1 cellular context compared by ENCODE assay signal in the genomic region with DNA sequence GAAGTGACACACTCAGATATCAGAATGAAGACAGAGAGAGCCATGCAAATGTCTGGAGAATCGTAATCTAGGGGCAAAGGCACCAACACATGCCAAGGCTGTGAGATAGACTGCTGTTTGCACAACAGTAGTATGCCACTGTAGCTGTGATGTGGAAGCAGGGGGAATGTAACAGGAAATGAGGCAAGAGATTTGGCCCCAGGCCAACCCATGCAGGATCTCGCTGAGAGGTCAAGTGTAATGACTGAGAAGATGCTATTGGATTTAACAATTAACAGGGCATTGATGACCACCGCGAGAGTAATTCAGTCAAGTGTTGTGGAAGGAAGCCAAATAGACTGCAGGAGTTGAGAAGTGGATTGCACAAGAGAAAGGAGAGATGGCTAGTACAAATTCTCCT.
TF ChIP-seq lines count a peak whose summit lies in the region.

No MANE protein-coding gene starts in this region.

TF ChIP-seq in WTC11, 78 proteins besides CTCF, POLR2A, EP300 and RAD21 (continued from another document):
- TF ChIP-seq, protein P1, sequence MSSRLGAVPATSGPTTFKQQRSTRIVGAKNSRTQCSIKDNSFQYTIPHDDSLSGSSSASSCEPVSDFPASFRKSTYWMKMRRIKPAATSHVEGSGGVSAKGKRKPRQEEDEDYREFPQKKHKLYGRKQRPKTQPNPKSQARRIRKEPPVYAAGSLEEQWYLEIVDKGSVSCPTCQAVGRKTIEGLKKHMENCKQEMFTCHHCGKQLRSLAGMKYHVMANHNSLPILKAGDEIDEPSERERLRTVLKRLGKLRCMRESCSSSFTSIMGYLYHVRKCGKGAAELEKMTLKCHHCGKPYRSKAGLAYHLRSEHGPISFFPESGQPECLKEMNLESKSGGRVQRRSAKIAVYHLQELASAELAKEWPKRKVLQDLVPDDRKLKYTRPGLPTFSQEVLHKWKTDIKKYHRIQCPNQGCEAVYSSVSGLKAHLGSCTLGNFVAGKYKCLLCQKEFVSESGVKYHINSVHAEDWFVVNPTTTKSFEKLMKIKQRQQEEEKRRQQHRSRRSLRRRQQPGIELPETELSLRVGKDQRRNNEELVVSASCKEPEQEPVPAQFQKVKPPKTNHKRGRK (CRISPR knock-in tag; IDR thresholded peaks at IDR 0.05; ENCODE audit: borderline replicate concordance): no peak
- TF ChIP-seq FOXJ3 (CRISPR knock-in tag; IDR thresholded peaks at IDR 0.05; ENCODE audit: borderline replicate concordance) (no peak), SP1 (CRISPR knock-in tag; conservative IDR thresholded peaks at IDR 0.05) (no peak), ETV6 (CRISPR knock-in tag; IDR thresholded peaks at IDR 0.05) (no peak), KAT7 (CRISPR knock-in tag; IDR thresholded peaks at IDR 0.05; ENCODE audit: borderline replicate concordance) (no peak)
- TF ChIP-seq, protein P2, sequence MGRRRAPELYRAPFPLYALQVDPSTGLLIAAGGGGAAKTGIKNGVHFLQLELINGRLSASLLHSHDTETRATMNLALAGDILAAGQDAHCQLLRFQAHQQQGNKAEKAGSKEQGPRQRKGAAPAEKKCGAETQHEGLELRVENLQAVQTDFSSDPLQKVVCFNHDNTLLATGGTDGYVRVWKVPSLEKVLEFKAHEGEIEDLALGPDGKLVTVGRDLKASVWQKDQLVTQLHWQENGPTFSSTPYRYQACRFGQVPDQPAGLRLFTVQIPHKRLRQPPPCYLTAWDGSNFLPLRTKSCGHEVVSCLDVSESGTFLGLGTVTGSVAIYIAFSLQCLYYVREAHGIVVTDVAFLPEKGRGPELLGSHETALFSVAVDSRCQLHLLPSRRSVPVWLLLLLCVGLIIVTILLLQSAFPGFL (CRISPR knock-in tag; IDR thresholded peaks at IDR 0.05; ENCODE audit: borderline replicate concordance): no peak
- TF ChIP-seq, protein P3, sequence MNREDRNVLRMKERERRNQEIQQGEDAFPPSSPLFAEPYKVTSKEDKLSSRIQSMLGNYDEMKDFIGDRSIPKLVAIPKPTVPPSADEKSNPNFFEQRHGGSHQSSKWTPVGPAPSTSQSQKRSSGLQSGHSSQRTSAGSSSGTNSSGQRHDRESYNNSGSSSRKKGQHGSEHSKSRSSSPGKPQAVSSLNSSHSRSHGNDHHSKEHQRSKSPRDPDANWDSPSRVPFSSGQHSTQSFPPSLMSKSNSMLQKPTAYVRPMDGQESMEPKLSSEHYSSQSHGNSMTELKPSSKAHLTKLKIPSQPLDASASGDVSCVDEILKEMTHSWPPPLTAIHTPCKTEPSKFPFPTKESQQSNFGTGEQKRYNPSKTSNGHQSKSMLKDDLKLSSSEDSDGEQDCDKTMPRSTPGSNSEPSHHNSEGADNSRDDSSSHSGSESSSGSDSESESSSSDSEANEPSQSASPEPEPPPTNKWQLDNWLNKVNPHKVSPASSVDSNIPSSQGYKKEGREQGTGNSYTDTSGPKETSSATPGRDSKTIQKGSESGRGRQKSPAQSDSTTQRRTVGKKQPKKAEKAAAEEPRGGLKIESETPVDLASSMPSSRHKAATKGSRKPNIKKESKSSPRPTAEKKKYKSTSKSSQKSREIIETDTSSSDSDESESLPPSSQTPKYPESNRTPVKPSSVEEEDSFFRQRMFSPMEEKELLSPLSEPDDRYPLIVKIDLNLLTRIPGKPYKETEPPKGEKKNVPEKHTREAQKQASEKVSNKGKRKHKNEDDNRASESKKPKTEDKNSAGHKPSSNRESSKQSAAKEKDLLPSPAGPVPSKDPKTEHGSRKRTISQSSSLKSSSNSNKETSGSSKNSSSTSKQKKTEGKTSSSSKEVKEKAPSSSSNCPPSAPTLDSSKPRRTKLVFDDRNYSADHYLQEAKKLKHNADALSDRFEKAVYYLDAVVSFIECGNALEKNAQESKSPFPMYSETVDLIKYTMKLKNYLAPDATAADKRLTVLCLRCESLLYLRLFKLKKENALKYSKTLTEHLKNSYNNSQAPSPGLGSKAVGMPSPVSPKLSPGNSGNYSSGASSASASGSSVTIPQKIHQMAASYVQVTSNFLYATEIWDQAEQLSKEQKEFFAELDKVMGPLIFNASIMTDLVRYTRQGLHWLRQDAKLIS (CRISPR knock-in tag; IDR thresholded peaks at IDR 0.05; ENCODE audit: borderline replicate concordance): no peak
- TF ChIP-seq, protein P4, sequence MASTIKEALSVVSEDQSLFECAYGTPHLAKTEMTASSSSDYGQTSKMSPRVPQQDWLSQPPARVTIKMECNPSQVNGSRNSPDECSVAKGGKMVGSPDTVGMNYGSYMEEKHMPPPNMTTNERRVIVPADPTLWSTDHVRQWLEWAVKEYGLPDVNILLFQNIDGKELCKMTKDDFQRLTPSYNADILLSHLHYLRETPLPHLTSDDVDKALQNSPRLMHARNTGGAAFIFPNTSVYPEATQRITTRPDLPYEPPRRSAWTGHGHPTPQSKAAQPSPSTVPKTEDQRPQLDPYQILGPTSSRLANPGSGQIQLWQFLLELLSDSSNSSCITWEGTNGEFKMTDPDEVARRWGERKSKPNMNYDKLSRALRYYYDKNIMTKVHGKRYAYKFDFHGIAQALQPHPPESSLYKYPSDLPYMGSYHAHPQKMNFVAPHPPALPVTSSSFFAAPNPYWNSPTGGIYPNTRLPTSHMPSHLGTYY (CRISPR knock-in tag; IDR thresholded peaks at IDR 0.05): no peak
